1 cellular context compared by ENCODE assay signal in genomic region chr2:38315707-38316333, GRCh38.
TF ChIP-seq lines count a peak whose summit lies in the region.

No MANE protein-coding gene starts in this region.

TF ChIP-seq in HepG2, 621 proteins besides CTCF, POLR2A, EP300 and RAD21 (continued from another document):
- no peak for TF ChIP-seq ZNF281 (CRISPR knock-in tag; IDR thresholded peaks at IDR 0.05; ENCODE audit: borderline replicate concordance)
- TF ChIP-seq TARDBP (CRISPR knock-in tag; IDR thresholded peaks at IDR 0.05), result no peak
- TF ChIP-seq HDAC2 (CRISPR knock-in tag; IDR thresholded peaks at IDR 0.05), result no peak
- no peak for TF ChIP-seq GATA4 (IDR thresholded peaks at IDR 0.05; ENCODE audit: borderline replicate concordance, low read depth)
- TF ChIP-seq ATF2 (CRISPR knock-in tag; IDR thresholded peaks at IDR 0.05), result no peak
- no peak for TF ChIP-seq GTF3A (CRISPR knock-in tag; conservative IDR thresholded peaks at IDR 0.05)
- TF ChIP-seq ZFP91 (CRISPR knock-in tag; IDR thresholded peaks at IDR 0.05; ENCODE audit: borderline replicate concordance), result no peak
- no peak for TF ChIP-seq ZNF460 (CRISPR knock-in tag; IDR thresholded peaks at IDR 0.05; ENCODE audit: borderline replicate concordance)
